In genomic region chr13:21567714-21568113, GRCh38 we compare ENCODE assay signal across 18 cellular contexts. TPM values are rescaled to one million over a fixed set of nuclear protein-coding genes. Genes with fewer than 3 reads are reported as not detected.
DNase-seq lines count a peak whose midpoint lies in the region; ATAC-seq, FAIRE-seq and TF ChIP-seq lines count a peak whose summit lies in the region.
"Had no signal": no experiment of that assay in that cellular context is flagged by ENCODE, and none has a peak within 500 bp of the region (broad histone marks: within the 10 kb centered on the region; RNA-seq: fewer than 3 reads in every experiment).

No MANE protein-coding gene starts in this region.

- no TSS peak for BruUV-seq in K562 (replicated peaks; lab: Mats Ljungman, UMichigan)

- in situ Hi-C loops in K562 (cut with MboI), result no loop called here

- FAIRE-seq in HTR-8/SVneo (lab: Jason Lieb, UNC) (no peak), K562 (lab: Jason Lieb, UNC) (peak; percentile 90)

- H2AFZ ChIP-seq in K562 (ENCODE audit: low read depth, low read length) (peak overlapping the region; percentile 44), Karpas-422 (ENCODE audit: low read length) (no peak overlapping the region)

- no peak for TF ChIP-seq RAD21 in K562 (CRISPR knock-in tag; conservative IDR thresholded peaks at IDR 0.05 in 1 of 2, IDR thresholded peaks at IDR 0.05 in 1 of 2)

- peak overlapping the region in 1 of 2 experiments; percentile 58; a peak in 2 of 4 replicates for H3K9ac ChIP-seq in K562 (ENCODE audit: insufficient read depth in 1 of 2, low read depth in 2 of 2, low read length in 2 of 2)
- H3K9ac ChIP-seq in Karpas-422 (ENCODE audit: low read length), result no peak overlapping the region

- H3K27ac ChIP-seq in K562 (ENCODE audit: extremely low read depth, low read depth, low read length) (peak overlapping the region; percentile 80), Karpas-422 (ENCODE audit: low read length) (no peak overlapping the region), caudate nucleus (ENCODE audit: low read depth, low read length) (no peak overlapping the region)
- H3K27ac ChIP-seq: cardiac muscle cell, right lobe of liver, RWPE1 had no signal

- no peak for TF ChIP-seq CTCF in K562 (IDR thresholded peaks at IDR 0.05 in 2 of 3, conservative IDR thresholded peaks at IDR 0.05 in 1 of 3; ENCODE audit: insufficient read depth in 2 of 3, low read depth in 1 of 3, low read length in 3 of 3)

- no peak for TF ChIP-seq POLR2A in K562 (conservative IDR thresholded peaks at IDR 0.05)

- intact Hi-C loops in K562 (cut with micrococcal nuclease), result no loop called here

- peak; percentile 71; the same call in 1 of the 2 replicates for TF ChIP-seq EP300 in K562 (IDR thresholded peaks at IDR 0.05; ENCODE audit: low read length)

- CTCF ChIA-PET in K562 (lab: Yijun Ruan, JAX; ENCODE audit: low intra/inter-chr PET ratio), result no interaction called here

- H3K9me3 ChIP-seq in K562 (replicated peaks; ENCODE audit: control insufficient read depth, insufficient read depth, low read depth, low read length), result no peaks in the 10 kb centered on the region
- H3K9me3 ChIP-seq in Karpas-422 (ENCODE audit: low read length), result no peaks in the 10 kb centered on the region
- H3K9me3 ChIP-seq: right lobe of liver had no signal

- ATAC-seq in GM18907 (IDR thresholded peaks at IDR 0.05; ENCODE audit: unreplicated experiment) (peak; percentile 62), K562 (peak; percentile 93)
- ATAC-seq: right lobe of liver had no signal

- peak; percentile 4 for DNase-seq in Daoy (ENCODE audit: low read depth)
- peak; percentile 1 for DNase-seq in HTR-8/SVneo (ENCODE audit: insufficient read length, low spot score)
- DNase-seq in K562 (ENCODE audit: extremely low read depth in 1 of 4, low spot score in 3 of 4), result peak; percentile 37 to 85 (median 54)
- no peak for DNase-seq in Karpas-422
- DNase-seq in caudate nucleus (lab: John Stamatoyannopoulos, UW), result no peak
- no peak for DNase-seq in DMS153 treated with DMSO at 0.1 percent for 48 hours (lab: John Stamatoyannopoulos, UW; ENCODE audit: unreplicated experiment)
- no peak for DNase-seq in SIG-M5 treated with dmso at 0.1 percent for 504 hours (lab: John Stamatoyannopoulos, UW; ENCODE audit: unreplicated experiment)
- DNase-seq: activated naive CD4-positive, alpha-beta T cell treated with anti-CD3 and anti-CD28 coated beads, Interleukin-2, amount 50 U/mL, for 16 hours; endodermal cell; kidney; NCI-H1092 treated with DMSO at 0.1 percent for 48 hours; NCI-H524 treated with DMSO at 0.1 percent for 48 hours; right lobe of liver; stimulated activated CD4-positive, alpha-beta T cell treated with anti-CD3 and anti-CD28 coated beads, Interleukin-4, amount 100 ng/mL, for 4 hours; stimulated activated naive CD4-positive, alpha-beta T cell had no signal

- no peaks in the 10 kb centered on the region for H3K9me1 ChIP-seq in K562 (ENCODE audit: control insufficient read depth, insufficient read depth, low read length)

- H3K4me3 ChIP-seq in K562 (no peak overlapping the region), Karpas-422 (ENCODE audit: low read length) (no peak overlapping the region)
- H3K4me3 ChIP-seq: cardiac muscle cell, right lobe of liver had no signal

- H3K4me1 ChIP-seq in K562 (replicated peaks in 1 of 2; ENCODE audit: control insufficient read depth in 2 of 2, insufficient read depth in 2 of 2, low read length in 2 of 2) (peaks cover 6 to 39% of the 10 kb centered on the region in 2 experiments), Karpas-422 (ENCODE audit: low read length) (peaks cover 32% of the 10 kb centered on the region)
- H3K4me1 ChIP-seq: right lobe of liver had no signal

- no peaks in the 10 kb centered on the region for H4K20me1 ChIP-seq in K562 (replicated peaks; ENCODE audit: control insufficient read depth, insufficient read depth, low read length)
- H4K20me1 ChIP-seq in Karpas-422 (ENCODE audit: insufficient read depth, low read depth, low read length), result no peaks in the 10 kb centered on the region

- peak overlapping the region; percentile 40 for H3K4me2 ChIP-seq in K562 (ENCODE audit: insufficient read depth, low read length)
- no peak overlapping the region for H3K4me2 ChIP-seq in Karpas-422 (ENCODE audit: low read depth, low read length, poor library complexity, severe bottlenecking)

- POLR2A ChIA-PET in K562 (lab: Yijun Ruan, JAX), result interaction anchor here (1.9 to 2.1 kb wide), 2 partner anchors 9 to 10 kb away, joined by 4 to 10 read pairs; no protein-coding TSS in a partner anchor

- H3K36me3 ChIP-seq in K562 (ENCODE audit: control insufficient read depth, insufficient read depth, low read length) (peaks cover 21% of the 10 kb centered on the region; the same call in 1 of the 3 replicates), Karpas-422 (ENCODE audit: insufficient read depth, low read length) (peaks cover 24% of the 10 kb centered on the region)

- peaks cover 38% of the 10 kb centered on the region for H3K79me2 ChIP-seq in K562 (ENCODE audit: control insufficient read depth, insufficient read depth, low read length)
- peaks cover 65% of the 10 kb centered on the region for H3K79me2 ChIP-seq in Karpas-422 (ENCODE audit: low read length)

- H3K27me3 ChIP-seq in K562 (ENCODE audit: control insufficient read depth in 2 of 2, insufficient read depth in 2 of 2, low read length in 2 of 2) (no peaks in the 10 kb centered on the region), Karpas-422 (ENCODE audit: low read length) (no peaks in the 10 kb centered on the region)
- H3K27me3 ChIP-seq: cardiac muscle cell, right lobe of liver had no signal

- no peaks in the 10 kb centered on the region for H3K9me2 ChIP-seq in Karpas-422 (replicated peaks; ENCODE audit: insufficient read depth, low read length)

- whole genome bisulfite sequencing in K562 (ENCODE audit: insufficient coverage, low coverage, missing lambda C conversion rate), result 0% methylated on average over 2 of the region's 2 CpGs

TF ChIP-seq in K562, 482 proteins besides CTCF, POLR2A, EP300 and RAD21 (continues in another document):
- TF ChIP-seq ATF1 (CRISPR knock-in tag; IDR thresholded peaks at IDR 0.05), result no peak
- peak; percentile 35; the same call in 1 of the 2 replicates for TF ChIP-seq ATF1 (tag; IDR thresholded peaks at IDR 0.05)
- TF ChIP-seq EGR1 (conservative IDR thresholded peaks at IDR 0.05), result peak; percentile 51
- peak; percentile 77; the same call in 1 of the 2 replicates for TF ChIP-seq ZEB2 (IDR thresholded peaks at IDR 0.05)
- TF ChIP-seq MAFF (IDR thresholded peaks at IDR 0.05; ENCODE audit: low read length), result peak; percentile 86
- no peak for TF ChIP-seq HDAC2 (IDR thresholded peaks at IDR 0.05)
- 0 out of 2 replicates have a peak, but pooled peaks have one; percentile 19 for TF ChIP-seq ATF7 (IDR thresholded peaks at IDR 0.05)
- TF ChIP-seq PBX2 (CRISPR knock-in tag; IDR thresholded peaks at IDR 0.05; ENCODE audit: low read depth), result no peak
- no peak for TF ChIP-seq PBX2 (tag; conservative IDR thresholded peaks at IDR 0.05; ENCODE audit: low read depth)

RNA-seq across cellular contexts. Expression of gene MICU2, which starts 36.3 kb away (rescaled TPM):
- 72.9 and 81.2 TPM in 2 replicates for total RNA-seq in Daoy (2014; rRNA removed; shearing (Covaris generic))
- 12.3 and 26.1 TPM in 2 replicates for total RNA-seq in K562 (2011; cell fraction: chromatin; rRNA removed; ENCODE audit: low replicate concordance)
- total RNA-seq in K562 (2011; cell fraction: nucleolus; rRNA removed), result 7.3 and 9.6 TPM in 2 replicates
- 11.8 and 15.7 TPM in 2 replicates for total RNA-seq in K562 (2011; cell fraction: nucleoplasm; rRNA removed)
- 41.8 and 64.7 TPM in 2 replicates for total RNA-seq in K562 (2014; rRNA removed)
- 41.6 and 44.3 TPM in 2 replicates for total RNA-seq in K562 (2014; rRNA removed; fragmentation: Illumina TruSeq; extraction: Trizol)
- total RNA-seq in K562 (2015; rRNA removed; fragmentation: Illumina TruSeq; extraction: Trizol), result 37.0 and 39.2 TPM in 2 replicates
- 21.3 and 23.0 TPM in 2 replicates for total RNA-seq in K562 (2021)
- 24.8 and 33.4 TPM in 2 replicates for polyA plus RNA-seq in K562 (2011; rRNA removed)
- polyA plus RNA-seq in K562 (2011; cell fraction: cytosol; rRNA removed), result 22.0 and 28.8 TPM in 2 replicates
- polyA plus RNA-seq in K562 (2011; cell fraction: nucleus; rRNA removed), result 12.5 and 12.6 TPM in 2 replicates
- polyA plus RNA-seq in K562 (2012), result 23.9 and 25.0 TPM in 2 replicates
- polyA plus RNA-seq in K562 (2014; fragmentation: Illumina TruSeq; extraction: Trizol), result 27.8 and 29.5 TPM in 2 replicates
- 1 to 10 TPM; 9.1 to 9.8 TPM for polyA plus RNA-seq in K562 (2014; fragmentation: Nextera tagmentation; extraction: Ambion mirVana)
- polyA plus RNA-seq in K562 (2014; rRNA removed), result 34.7 and 39.4 TPM in 2 replicates
- 16.5 and 24.0 TPM in 2 replicates for polyA minus RNA-seq in K562 (2011; rRNA and poly(A)+ RNA removed)
- polyA minus RNA-seq in K562 (2011; cell fraction: cytosol; rRNA and poly(A)+ RNA removed), result 8.3 and 14.9 TPM in 2 replicates
- polyA minus RNA-seq in K562 (2011; cell fraction: nucleus; rRNA and poly(A)+ RNA removed), result 16.8 and 17.0 TPM in 2 replicates
- 60.1 and 79.1 TPM in 2 replicates for total RNA-seq in Karpas-422 (2014; rRNA removed; shearing (Covaris generic); ENCODE audit: low replicate concordance)

Comparison
In these comparisons a context has a peak if more than half of its experiments do, and no peak if none do; other contexts are left out.
1. DNase-seq: peak in Daoy (single experiment), HTR-8/SVneo (single experiment) and K562 (4 of 4); none in Karpas-422 (single experiment), caudate nucleus (0 of 61), DMS153 treated with DMSO at 0.1 percent for 48 hours (single experiment) and SIG-M5 treated with dmso at 0.1 percent for 504 hours (single experiment).